In genomic region chr11:63793163-63793562, GRCh38 we compare ENCODE assay signal across 23 cellular contexts.
"Had no signal": no experiment of that assay in that cellular context is flagged by ENCODE, and none has a peak within 500 bp of the region (broad histone marks: within the 10 kb centered on the region; RNA-seq: fewer than 3 reads in every experiment).

No MANE protein-coding gene starts in this region.

- H3K27me3 Mint-ChIP-seq: type B pancreatic cell had no signal

- H3K36me3 Mint-ChIP-seq: stimulated activated memory B cell treated with anti-CD40 and anti-IgM and Interleukin-4, amounts not matched to agents 10 μg/mL and 1 μg/mL and 100 μg/mL, for 72 hours had no signal

- H3K4me3 Mint-ChIP-seq: effector memory CD8-positive, alpha-beta T cell; mesothelial cell of epicardium; naive thymus-derived CD4-positive, alpha-beta T cell; nephron; stimulated activated memory B cell treated with anti-CD40 and anti-IgM and Interleukin-4, amounts not matched to agents 10 μg/mL and 1 μg/mL and 100 μg/mL, for 72 hours; type B pancreatic cell had no signal

- DNase-seq: dermis blood vessel endothelial cell; effector memory CD8-positive, alpha-beta T cell; erythroblast; esophagus squamous epithelium; gastrocnemius medialis; head of caudate nucleus; mesenchymal stem cell; naive thymus-derived CD4-positive, alpha-beta T cell; nucleus accumbens; sigmoid colon; spleen; stimulated activated CD4-positive, alpha-beta T cell treated with anti-CD3 and anti-CD28 coated beads, Interleukin-4, amount 100 ng/mL, for 4 hours; stimulated activated naive CD8-positive, alpha-beta T cell treated with anti-CD3 and anti-CD28 coated beads, Interleukin-15, Interleukin-2, amounts not matched to agents 100 U/mL and 50 U/mL, for 24 hours; substantia nigra; testis; tibial artery had no signal

- H3K4me1 Mint-ChIP-seq: mesothelial cell of epicardium, nephron had no signal

- H3K36me3 ChIP-seq: esophagus squamous epithelium, gastrocnemius medialis, prostate gland, right atrium auricular region, sigmoid colon, spleen, tibial artery had no signal

- H3K27ac ChIP-seq: coronary artery, esophagus squamous epithelium, gastrocnemius medialis, prostate gland, right atrium auricular region, sigmoid colon, spleen, testis, tibial artery had no signal

- H3K4me1 ChIP-seq: esophagus squamous epithelium, gastrocnemius medialis, prostate gland, right atrium auricular region, sigmoid colon, testis, tibial artery had no signal

- H3K4me3 ChIP-seq: coronary artery, esophagus squamous epithelium, gastrocnemius medialis, prostate gland, right atrium auricular region, sigmoid colon, spleen, testis, tibial artery had no signal

- H3K27me3 ChIP-seq: esophagus squamous epithelium, gastrocnemius medialis, right atrium auricular region, sigmoid colon, testis, tibial artery had no signal

- H3K9me3 ChIP-seq: prostate gland, testis had no signal

- H3K27ac Mint-ChIP-seq: effector memory CD8-positive, alpha-beta T cell; mesothelial cell of epicardium; naive thymus-derived CD4-positive, alpha-beta T cell; nephron; stimulated activated memory B cell treated with anti-CD40 and anti-IgM and Interleukin-4, amounts not matched to agents 10 μg/mL and 1 μg/mL and 100 μg/mL, for 72 hours; type B pancreatic cell had no signal

- ATAC-seq: effector memory CD8-positive, alpha-beta T cell; gastrocnemius medialis; naive thymus-derived CD4-positive, alpha-beta T cell; stimulated activated memory B cell treated with anti-CD40 and anti-IgM and Interleukin-4, amounts not matched to agents 10 μg/mL and 1 μg/mL and 100 μg/mL, for 72 hours; stimulated activated naive CD8-positive, alpha-beta T cell treated with anti-CD3 and anti-CD28 coated beads, Interleukin-15, Interleukin-2, amounts not matched to agents 100 U/mL and 50 U/mL, for 24 hours had no signal
